In the genomic region with DNA sequence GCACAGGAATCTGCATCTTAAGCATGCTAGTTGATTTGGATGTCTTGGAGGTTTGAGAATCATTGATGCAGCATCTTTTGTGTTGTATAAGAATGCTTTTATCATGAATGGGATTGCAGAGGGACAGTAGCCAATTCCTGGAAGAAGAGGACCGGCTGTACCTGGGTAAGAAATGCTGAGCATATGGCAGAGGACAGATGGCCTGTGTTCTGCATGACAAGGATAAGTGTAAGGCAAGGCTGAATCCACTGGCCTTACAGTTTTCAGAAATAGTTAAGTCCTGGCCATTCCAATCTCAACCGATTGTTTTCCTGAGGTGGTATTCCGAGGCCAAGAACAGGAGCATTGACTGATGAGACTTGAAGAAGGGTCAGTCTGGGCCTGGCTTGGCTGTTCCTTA, we compare ENCODE assay signal across 21 cellular contexts.
"Had no signal": no experiment of that assay in that cellular context is flagged by ENCODE, and none has a peak within 500 bp of the region (broad histone marks: within the 10 kb centered on the region; RNA-seq: fewer than 3 reads in every experiment).

No MANE protein-coding gene starts in this region.

- DNase-seq: effector memory CD8-positive, alpha-beta T cell; glutamatergic neuron; immature natural killer cell; kidney; left cardiac atrium; left ventricle myocardium inferior; lower lobe of right lung; midbrain; nucleus accumbens; pancreas; right cardiac atrium; small intestine; stimulated activated CD4-positive, alpha-beta T cell treated with anti-CD3 and anti-CD28 coated beads, Interleukin-12 subunit alpha, Interleukin-12 subunit beta, amount 100 ng/mL, for 4 hours; stimulated activated naive CD4-positive, alpha-beta T cell treated with Interleukin-2 at 50 U/mL for 16 hours; thyroid gland had no signal

- H3K27ac ChIP-seq: epithelial cell of prostate, esophagus muscularis mucosa, gastroesophageal sphincter, left ventricle myocardium inferior, lower lobe of right lung, neural progenitor cell, pancreas, suprapubic skin, thyroid gland, vagina had no signal

- H3K4me3 ChIP-seq: esophagus muscularis mucosa, gastroesophageal sphincter, left ventricle myocardium inferior, lower lobe of right lung, neural progenitor cell, pancreas, suprapubic skin, thyroid gland, vagina had no signal
